13 cellular contexts compared by ENCODE assay signal in the genomic region with DNA sequence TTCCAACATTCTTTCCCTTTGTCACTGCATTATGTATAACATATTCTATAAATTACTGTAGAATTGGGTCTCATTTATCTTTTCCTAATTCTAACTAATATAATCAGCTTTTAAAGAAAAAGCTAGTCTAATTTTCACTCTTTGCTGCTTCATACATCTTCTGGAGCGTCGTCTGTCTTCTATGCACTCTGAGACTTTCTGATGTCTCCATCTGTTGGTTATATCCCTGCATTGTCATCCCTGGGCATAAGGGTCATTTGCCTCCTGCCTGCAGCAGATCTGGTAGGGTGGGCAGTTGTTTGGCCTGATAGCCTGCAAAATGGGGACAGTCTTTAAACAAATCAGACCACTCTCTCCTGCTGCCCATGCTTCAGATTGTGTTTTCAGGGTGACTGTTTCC. TPM values are rescaled to one million over a fixed set of nuclear protein-coding genes. Genes with fewer than 3 reads are reported as not detected.
A peak's percentile ranks its signal among the peaks of the same experiment; 100 is the strongest.
DNase-seq lines count a peak whose midpoint lies in the region; ATAC-seq and TF ChIP-seq lines count a peak whose summit lies in the region.
"Had no signal": no experiment of that assay in that cellular context is flagged by ENCODE, and none has a peak within 500 bp of the region (broad histone marks: within the 10 kb centered on the region; RNA-seq: fewer than 3 reads in every experiment).

No MANE protein-coding gene starts in this region.

- peaks cover 6 to 8% of the 10 kb centered on the region in 2 experiments for H3K4me1 Mint-ChIP-seq in H9
- H3K4me1 Mint-ChIP-seq: activated naive CD8-positive, alpha-beta T cell treated with anti-CD3 and anti-CD28 coated beads, Interleukin-2, amount 10 ng/mL, durations not matched to agents 7 days and 5 days had no signal

- H3K79me1 ChIP-seq in H9 (ENCODE audit: insufficient read depth, low read depth, low read length, poor library complexity, severe bottlenecking) = no peaks in the 10 kb centered on the region

- no peaks in the 10 kb centered on the region for H3K36me3 ChIP-seq in RWPE2 (ENCODE audit: low read depth)
- H3K36me3 ChIP-seq: esophagus muscularis mucosa had no signal

- no peaks in the 10 kb centered on the region for H3K23me2 ChIP-seq in H9 (ENCODE audit: insufficient read length, low read depth, low read length, poor library complexity, severe bottlenecking)

- H2BK5ac ChIP-seq in H9 (ENCODE audit: insufficient read length, low read length) = no peak overlapping the region

- no peak overlapping the region for H4K91ac ChIP-seq in H9 (ENCODE audit: insufficient read length, low read depth, low read length)

- H4K5ac ChIP-seq in H9 (ENCODE audit: insufficient read length, low read depth, low read length) = no peak overlapping the region

- H2AK5ac ChIP-seq in H9 (ENCODE audit: insufficient read length, low read length) = no peak overlapping the region

- no peaks in the 10 kb centered on the region for H3K4me1 ChIP-seq in H9 (ENCODE audit: insufficient read depth, low read length)
- H3K4me1 ChIP-seq in RWPE2 (ENCODE audit: insufficient read depth, poor library complexity, severe bottlenecking) = no peaks in the 10 kb centered on the region
- H3K4me1 ChIP-seq: esophagus muscularis mucosa had no signal

- H3T11ph ChIP-seq in H9 (ENCODE audit: low read length) = no peak overlapping the region

- H3K9ac ChIP-seq in H9 (ENCODE audit: extremely low read depth, insufficient read length, low read length) = no peak overlapping the region

- no peaks in the 10 kb centered on the region for H3K27me3 Mint-ChIP-seq in H9 (ENCODE audit: low read depth)

- no peak overlapping the region for H3K4me3 ChIP-seq in AG09309 (ENCODE audit: control insufficient read depth, low read depth, low read length)
- no peak overlapping the region for H3K4me3 ChIP-seq in RWPE2 (ENCODE audit: severe bottlenecking)
- H3K4me3 ChIP-seq in fibroblast of the aortic adventitia (ENCODE audit: low read depth, low read length) = no peak overlapping the region
- H3K4me3 ChIP-seq: esophagus muscularis mucosa, lung had no signal

- no peak for DNase-seq in AG09309 (ENCODE audit: low read depth)
- DNase-seq in H9 = no peak
- no peak for DNase-seq in RWPE2 (ENCODE audit: low spot score)
- no peak for DNase-seq in fibroblast of the aortic adventitia (ENCODE audit: low read depth)
- DNase-seq in NCI-H1930 (lab: John Stamatoyannopoulos, UW) = no peak
- DNase-seq in activated naive CD4-positive, alpha-beta T cell treated with anti-CD3 and anti-CD28 coated beads, Interleukin-2, amount 50 U/mL, for 16 hours = no peak
- DNase-seq: activated CD4-positive, alpha-beta T cell treated with anti-CD3 and anti-CD28 coated beads, Interleukin-2, amount 50 U/mL, for 4 hours; activated naive CD8-positive, alpha-beta T cell treated with anti-CD3 and anti-CD28 coated beads, Interleukin-2, amount 10 ng/mL, durations not matched to agents 7 days and 5 days; DMS79 treated with DMSO at 0.1 percent for 48 hours had no signal

- no peak overlapping the region for H2BK15ac ChIP-seq in H9 (ENCODE audit: low read depth, low read length)

- no peak overlapping the region for H2BK12ac ChIP-seq in H9 (ENCODE audit: insufficient read length, low read depth, low read length)

- no peak overlapping the region for H3K18ac ChIP-seq in H9 (ENCODE audit: insufficient read length, low read depth, low read length)

- H3K36me3 Mint-ChIP-seq in H9 (ENCODE audit: insufficient read depth in 1 of 3, low read depth in 3 of 3) = no peaks in the 10 kb centered on the region
- H3K36me3 Mint-ChIP-seq: activated naive CD8-positive, alpha-beta T cell treated with anti-CD3 and anti-CD28 coated beads, Interleukin-2, amount 10 ng/mL, durations not matched to agents 7 days and 5 days had no signal

- H3K14ac ChIP-seq in H9 (ENCODE audit: insufficient read depth, low read length) = no peak overlapping the region

- no peak overlapping the region for H3K4me2 ChIP-seq in H9 (ENCODE audit: insufficient read depth, insufficient read length, low read length)

- H3K9me3 ChIP-seq in H9 (ENCODE audit: control insufficient read depth, low read depth, low read length) (no peaks in the 10 kb centered on the region), RWPE2 (ENCODE audit: severe bottlenecking) (no peaks in the 10 kb centered on the region)
- H3K9me3 ChIP-seq: esophagus muscularis mucosa had no signal

- H3K27ac ChIP-seq in H9 (ENCODE audit: insufficient read length, low read depth, low read length) (no peak overlapping the region), RWPE2 (ENCODE audit: poor library complexity, severe bottlenecking) (no peak overlapping the region)
- H3K27ac ChIP-seq: esophagus muscularis mucosa had no signal

- no peaks in the 10 kb centered on the region for H3K27me3 ChIP-seq in H9 (ENCODE audit: insufficient read depth, low read length)
- H3K27me3 ChIP-seq in RWPE2 (ENCODE audit: insufficient read depth, poor library complexity, severe bottlenecking) = no peaks in the 10 kb centered on the region
- H3K27me3 ChIP-seq: esophagus muscularis mucosa had no signal

- H3K4me3 Mint-ChIP-seq in H9 = no peak overlapping the region
- H3K4me3 Mint-ChIP-seq: activated naive CD8-positive, alpha-beta T cell treated with anti-CD3 and anti-CD28 coated beads, Interleukin-2, amount 10 ng/mL, durations not matched to agents 7 days and 5 days had no signal

- peak; percentile 43 for TF ChIP-seq CTCF in AG09309 (IDR thresholded peaks at IDR 0.05; ENCODE audit: control insufficient read depth, insufficient read depth, low read depth, low read length, missing control alignments)
- TF ChIP-seq CTCF in H9 (conservative IDR thresholded peaks at IDR 0.05) = peak; percentile 40; the same call in 1 of the 3 replicates
- TF ChIP-seq CTCF in RWPE2 (IDR thresholded peaks at IDR 0.05; ENCODE audit: poor library complexity, severe bottlenecking) = peak; percentile 47
- TF ChIP-seq CTCF in fibroblast of the aortic adventitia (IDR thresholded peaks at IDR 0.05; ENCODE audit: insufficient read depth, low read length) = peak; percentile 27

- WGBS in H9 (ENCODE audit: extremely low coverage, insufficient read length, low lambda C conversion rate) = no CpG with 5 or more reads among the region's 2 CpGs

- H4K20me1 ChIP-seq in H9 (ENCODE audit: control insufficient read depth, insufficient read depth, insufficient read length) = no peaks in the 10 kb centered on the region

- no peaks in the 10 kb centered on the region for H3K79me2 ChIP-seq in H9 (ENCODE audit: insufficient read depth, low read length)

- H4K8ac ChIP-seq in H9 (replicated peaks; ENCODE audit: insufficient read length, low read depth, low read length) = no peak overlapping the region

- H3K23ac ChIP-seq in H9 (ENCODE audit: insufficient read length, low read depth, low read length) = no peak overlapping the region

- H3K27ac Mint-ChIP-seq in H9 = no peak overlapping the region
- H3K27ac Mint-ChIP-seq: activated naive CD8-positive, alpha-beta T cell treated with anti-CD3 and anti-CD28 coated beads, Interleukin-2, amount 10 ng/mL, durations not matched to agents 7 days and 5 days had no signal

- H2BK120ac ChIP-seq in H9 (ENCODE audit: low read depth, low read length, poor library complexity, severe bottlenecking) = no peak overlapping the region

- H3K9me3 Mint-ChIP-seq in H9 = no peaks in the 10 kb centered on the region; a peak in 1 of 5 replicates
- H3K9me3 Mint-ChIP-seq: activated naive CD8-positive, alpha-beta T cell treated with anti-CD3 and anti-CD28 coated beads, Interleukin-2, amount 10 ng/mL, durations not matched to agents 7 days and 5 days had no signal

- no peak overlapping the region for H3K56ac ChIP-seq in H9 (ENCODE audit: insufficient read length, low read depth, low read length)

- H2AFZ ChIP-seq in H9 (ENCODE audit: low read length) = no peak overlapping the region

- H3K4ac ChIP-seq in H9 (ENCODE audit: low read depth, low read length) = no peak overlapping the region

- no peak overlapping the region for H2BK20ac ChIP-seq in H9 (ENCODE audit: low read depth, low read length, poor library complexity, severe bottlenecking)

- ATAC-seq in RWPE2 (ENCODE audit: low read depth) (0 out of 3 replicates have a peak, but pooled peaks have one; percentile 40), GM18519 (IDR thresholded peaks at IDR 0.05; ENCODE audit: low FRiP score, unreplicated experiment) (no peak), HG03159 (IDR thresholded peaks at IDR 0.05; ENCODE audit: unreplicated experiment) (no peak)

RNA-seq across cellular contexts. Expression of a gene that starts 40.8 kb away (rescaled TPM):
- total RNA-seq in H9 (2021) = 0.83 and 0.86 TPM in 2 replicates
- 1.4 TPM in 1 of 2 replicates, not detected in the other for total RNA-seq in fibroblast of the aortic adventitia (ENCODE audit: low replicate concordance)
- total RNA-seq: activated naive CD8-positive, alpha-beta T cell treated with anti-CD3 and anti-CD28 coated beads, Interleukin-2, amount 10 ng/mL, durations not matched to agents 7 days and 5 days had no signal
